ENCODE assay signal across 8 cellular contexts in the genomic region with DNA sequence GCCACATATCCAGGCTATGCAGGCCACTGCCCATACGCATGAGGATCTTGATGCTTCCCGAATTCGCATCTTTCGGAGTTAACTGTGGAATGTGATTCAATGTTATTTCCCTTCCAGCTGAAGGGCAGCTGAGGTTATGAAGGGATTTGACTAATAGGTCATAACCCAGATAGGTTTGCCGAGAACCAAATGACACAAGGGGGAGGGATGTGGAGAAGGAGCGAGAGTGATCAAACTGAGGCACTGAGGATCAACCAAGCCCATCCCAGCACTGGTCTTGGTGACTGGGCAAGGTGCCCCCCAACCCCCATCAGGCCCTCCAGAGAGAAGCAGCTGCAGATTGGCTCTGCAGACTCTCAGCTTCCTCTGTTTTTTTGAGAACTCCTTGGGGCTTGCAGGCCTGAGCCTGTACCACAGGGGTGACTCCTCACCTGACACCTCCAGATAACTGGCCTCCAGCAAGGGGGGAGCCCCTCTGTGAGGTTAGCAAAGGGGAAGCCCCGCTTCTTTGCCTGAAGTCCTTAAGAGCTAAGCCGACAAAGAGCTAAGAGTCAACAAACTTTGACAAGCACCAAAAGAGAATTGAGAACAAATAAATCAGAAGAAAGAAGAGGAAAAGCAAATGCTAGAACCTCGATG.
DNase-seq lines count a peak whose midpoint lies in the region; ATAC-seq and TF ChIP-seq lines count a peak whose summit lies in the region.

No MANE protein-coding gene starts in this region.

- H3K4me3 Mint-ChIP-seq in activated CD8-positive, alpha-beta T cell treated with anti-CD3 and anti-CD28 coated beads for 36 hours, result peak overlapping the region; percentile 44

- H3K36me3 ChIP-seq in spleen, result no peaks in the 10 kb centered on the region
- H3K36me3 ChIP-seq in WERI-Rb-1, result no peaks in the 10 kb centered on the region

- TF ChIP-seq CTCF in activated CD8-positive, alpha-beta T cell treated with anti-CD3 and anti-CD28 coated beads for 36 hours (IDR thresholded peaks at IDR 0.05), result no peak
- TF ChIP-seq CTCF in spleen (IDR thresholded peaks at IDR 0.05 in 8 of 11, conservative IDR thresholded peaks at IDR 0.05 in 3 of 11), result no peak
- no peak for TF ChIP-seq CTCF in WERI-Rb-1 (IDR thresholded peaks at IDR 0.05; ENCODE audit: low read depth, low read length)

- intact Hi-C loops in activated CD8-positive, alpha-beta T cell treated with anti-CD3 and anti-CD28 coated beads for 36 hours (cut with micrococcal nuclease), result loop anchor here (10.0 kb wide), 1 partner anchor 187 kb away; no protein-coding TSS in a partner anchor
- intact Hi-C loops in left ventricle myocardium superior (cut with micrococcal nuclease), result loop anchor here (5.0 to 10.0 kb wide), 2 partner anchors 190 to 503 kb away; no protein-coding TSS in a partner anchor
- intact Hi-C loops in spleen (cut with DNase I; ENCODE audit: low total_unique reads), result no loop called here

- H3K27me3 Mint-ChIP-seq in activated CD8-positive, alpha-beta T cell treated with anti-CD3 and anti-CD28 coated beads for 36 hours, result peaks cover 4% of the 10 kb centered on the region

- peak; percentile 65 for ATAC-seq in GM19463 (IDR thresholded peaks at IDR 0.05; ENCODE audit: unreplicated experiment)
- peak; percentile 100 for ATAC-seq in activated CD8-positive, alpha-beta T cell treated with anti-CD3 and anti-CD28 coated beads for 36 hours
- ATAC-seq in left ventricle myocardium superior, result peak; percentile 35

- DNase-seq in activated CD8-positive, alpha-beta T cell treated with anti-CD3 and anti-CD28 coated beads for 36 hours, result peak; percentile 84
- DNase-seq in left ventricle myocardium superior (no peak), spleen (no peak), SHP77 (lab: John Stamatoyannopoulos, UW) (no peak), SIG-M5 (lab: John Stamatoyannopoulos, UW) (no peak), WERI-Rb-1 (no peak), DMS153 (lab: John Stamatoyannopoulos, UW) (no peak)

- peak overlapping the region; percentile 18 for H3K27ac Mint-ChIP-seq in activated CD8-positive, alpha-beta T cell treated with anti-CD3 and anti-CD28 coated beads for 36 hours

- no peaks in the 10 kb centered on the region for H3K9me3 Mint-ChIP-seq in activated CD8-positive, alpha-beta T cell treated with anti-CD3 and anti-CD28 coated beads for 36 hours

- 60 to 67% (median 61%) methylated on average over 9 of the region's 9 CpGs for whole genome bisulfite sequencing in spleen, 5 donors

- H3K27ac ChIP-seq in spleen (peak overlapping the region in 5 of 8 donors; percentile 12 to 40 (median 25)), WERI-Rb-1 (no peak overlapping the region)

- no peak for TF ChIP-seq POLR2A in spleen (IDR thresholded peaks at IDR 0.05)

- H3K27me3 ChIP-seq in spleen (replicated peaks in 1 of 7), result no peaks in the 10 kb centered on the region
- no peaks in the 10 kb centered on the region for H3K27me3 ChIP-seq in WERI-Rb-1 (ENCODE audit: insufficient read depth, low read depth, severe bottlenecking)

- no peaks in the 10 kb centered on the region for H3K36me3 Mint-ChIP-seq in activated CD8-positive, alpha-beta T cell treated with anti-CD3 and anti-CD28 coated beads for 36 hours (ENCODE audit: low read depth)

- peaks cover 0 to 36% (median 13%) of the 10 kb centered on the region in 6 donors for H3K4me1 ChIP-seq in spleen

- H3K4me3 ChIP-seq in spleen (no peak overlapping the region), WERI-Rb-1 (ENCODE audit: low read depth, low read length) (no peak overlapping the region)

- CTCF ChIA-PET in activated CD8-positive, alpha-beta T cell treated with anti-CD3 and anti-CD28 coated beads for 36 hours (lab: Charles Lee), result interaction anchor here (0.8 to 1.3 kb wide), 4 partner anchors 12 to 280 kb away, joined by 3 to 5 read pairs (median 3); no protein-coding TSS in a partner anchor

- H3K9me3 ChIP-seq in spleen (no peaks in the 10 kb centered on the region), WERI-Rb-1 (ENCODE audit: severe bottlenecking) (no peaks in the 10 kb centered on the region)

- POLR2A ChIA-PET in activated CD8-positive, alpha-beta T cell treated with anti-CD3 and anti-CD28 coated beads for 36 hours (lab: Charles Lee), result no interaction called here

- H3K4me1 Mint-ChIP-seq in activated CD8-positive, alpha-beta T cell treated with anti-CD3 and anti-CD28 coated beads for 36 hours (ENCODE audit: low read depth), result peaks cover 19% of the 10 kb centered on the region

Comparison
In these comparisons a context has a peak if more than half of its experiments do, and no peak if none do; other contexts are left out.
1. ATAC-seq: peak in every context shown above with its lines; median percentile 100 in activated CD8-positive, alpha-beta T cell treated with anti-CD3 and anti-CD28 coated beads for 36 hours; 65 in GM19463; 35 in left ventricle myocardium superior.